In genomic region chr3:197554562-197555280, GRCh38 we compare ENCODE assay signal across 8 cellular contexts. TPM values are rescaled to one million over a fixed set of nuclear protein-coding genes. Genes with fewer than 3 reads are reported as not detected.
A peak's percentile ranks its signal among the peaks of the same experiment; 100 is the strongest.
DNase-seq lines count a peak whose midpoint lies in the region; TF ChIP-seq lines count a peak whose summit lies in the region.

No MANE protein-coding gene starts in this region.

- no peaks in the 10 kb centered on the region for H3K9me3 ChIP-seq in suprapubic skin

- DNase-seq in HFF-Myc (ENCODE audit: extremely low read depth, low read depth) (peak; percentile 85), NAMALWA (ENCODE audit: low spot score) (peak; percentile 97), SK-MEL-5 (ENCODE audit: low read depth, low spot score) (peak; percentile 96), globus pallidus (ENCODE audit: low spot score) (peak; percentile 98), nucleus accumbens (lab: John Stamatoyannopoulos, UW) (peak; percentile 67 to 99 (median 96)), suprapubic skin (ENCODE audit: low spot score in 2 of 2) (peak; percentile 96 to 97)
- peak; percentile 94 for DNase-seq in activated naive CD4-positive, alpha-beta T cell treated with anti-CD3 and anti-CD28 coated beads, Interleukin-2, amount 50 U/mL, for 16 hours

- TF ChIP-seq EP300 in suprapubic skin (IDR thresholded peaks at IDR 0.05) = no peak

- H3K4me1 ChIP-seq in suprapubic skin = peaks cover 24% of the 10 kb centered on the region

- peak; percentile 15 to 67 for TF ChIP-seq POLR2A in suprapubic skin (IDR thresholded peaks at IDR 0.05)

- peak overlapping the region; percentile 82 for H3K4me3 ChIP-seq in GM08714 (ENCODE audit: low read length)
- peak overlapping the region; percentile 86 for H3K4me3 ChIP-seq in HFF-Myc (replicated peaks; ENCODE audit: low read depth, low read length)
- H3K4me3 ChIP-seq in suprapubic skin = peak overlapping the region; percentile 93

- peaks cover 11% of the 10 kb centered on the region for H3K27me3 ChIP-seq in suprapubic skin

- no peaks in the 10 kb centered on the region for H3K36me3 ChIP-seq in suprapubic skin

- TF ChIP-seq CTCF in HFF-Myc (IDR thresholded peaks at IDR 0.05; ENCODE audit: low read depth, low read length, missing control alignments) (peak; percentile 61), suprapubic skin (IDR thresholded peaks at IDR 0.05) (peak; percentile 16 to 51)

- 0% methylated on average over 22 of the region's 60 CpGs for WGBS in suprapubic skin

- peak overlapping the region; percentile 94 for H3K27ac ChIP-seq in suprapubic skin

- in situ Hi-C loops in SK-MEL-5 (cut with HindIII; ENCODE audit: low pct_unique_long_range_greater_than_20kb, low sequenced_read_pairs) = no loop called here

RNA-seq across cellular contexts. Expression of gene BDH1, which starts 1.0 kb away (rescaled TPM):
- 5.0 and 8.1 TPM in 2 replicates for total RNA-seq in SK-MEL-5 (2014; rRNA removed; shearing (Covaris generic))
- 8.8 and 14.8 TPM in 2 replicates for polyA plus RNA-seq in SK-MEL-5 (2015; cell fraction: cytosol; rRNA removed)
- 10.3 and 21.3 TPM in 2 replicates for polyA plus RNA-seq in SK-MEL-5 (2015; cell fraction: nucleus; rRNA removed)
- 10 to 100 TPM; 40.7 to 70.7 (median 43.1) TPM for total RNA-seq in suprapubic skin

Comparison
In these comparisons a context has a peak if more than half of its experiments do, and no peak if none do; other contexts are left out.
1. Peak in every context shown above with its lines: DNase-seq, H3K4me3 ChIP-seq and H3K27ac ChIP-seq.